In the genomic region with DNA sequence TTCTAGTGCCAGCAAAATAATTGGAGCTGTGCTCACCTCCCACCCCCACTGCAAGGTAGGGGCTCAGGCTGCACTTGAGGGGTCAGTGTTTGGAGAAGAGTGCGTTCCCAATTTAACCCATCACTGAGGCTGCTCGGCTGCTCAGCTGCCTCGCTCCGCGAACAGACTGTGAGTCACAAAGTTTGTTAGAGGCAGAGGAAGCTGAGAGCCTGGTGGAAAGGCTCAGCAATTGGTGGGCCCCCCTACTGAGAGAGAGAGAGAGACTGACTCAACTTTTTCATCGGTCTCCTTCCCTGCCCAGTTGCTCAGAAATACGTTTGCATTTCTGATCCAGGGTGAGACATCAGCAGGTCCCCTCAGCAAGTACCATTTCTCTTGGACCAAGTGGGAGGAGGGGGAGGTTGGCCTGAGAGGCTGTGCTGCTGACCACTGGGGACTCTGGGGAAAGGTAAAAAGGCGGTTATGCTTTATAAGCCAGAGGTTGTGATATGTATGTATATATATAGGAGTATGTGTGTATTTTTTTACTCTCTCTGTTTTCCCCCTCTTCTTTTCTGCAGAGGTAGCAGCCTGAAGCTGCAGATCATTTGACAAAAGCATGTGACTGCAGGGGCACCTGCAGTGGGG, we compare ENCODE assay signal across 7 cellular contexts. TPM values are rescaled to one million over a fixed set of nuclear protein-coding genes. Genes with fewer than 3 reads are reported as not detected.
DNase-seq lines count a peak whose midpoint lies in the region; ATAC-seq and TF ChIP-seq lines count a peak whose summit lies in the region.

No MANE protein-coding gene starts in this region.

- no peak for TF ChIP-seq POLR2A in body of pancreas (IDR thresholded peaks at IDR 0.05)

- peak; percentile 8; the same call in 1 of the 3 replicates for ATAC-seq in RWPE2 (ENCODE audit: low read depth)
- no peak for ATAC-seq in HG02759 (IDR thresholded peaks at IDR 0.05; ENCODE audit: unreplicated experiment)
- ATAC-seq in body of pancreas = no peak

- DNase-seq in H4 (ENCODE audit: low spot score) (peak; percentile 29), RWPE2 (ENCODE audit: low spot score) (no peak), amniotic stem cell (lab: John Stamatoyannopoulos, UW) (peak; percentile 48), kidney tubule cell (ENCODE audit: low spot score) (peak; percentile 89), body of pancreas (no peak)
- peak; percentile 21 for DNase-seq in stimulated activated naive CD4-positive, alpha-beta T cell treated with Interleukin-2 at 50 U/mL for 16 hours (lab: John Stamatoyannopoulos, UW)

- H3K27ac ChIP-seq in RWPE2 (ENCODE audit: poor library complexity, severe bottlenecking) = no peak overlapping the region
- no peak overlapping the region for H3K27ac ChIP-seq in body of pancreas

- H3K36me3 ChIP-seq in RWPE2 (ENCODE audit: low read depth) (no peaks in the 10 kb centered on the region), body of pancreas (replicated peaks in 1 of 2; ENCODE audit: insufficient read depth in 1 of 2, low read depth in 2 of 2) (no peaks in the 10 kb centered on the region)

- H3K9me3 ChIP-seq in RWPE2 (ENCODE audit: severe bottlenecking) (no peaks in the 10 kb centered on the region), body of pancreas (no peaks in the 10 kb centered on the region)

- H3K27me3 ChIP-seq in RWPE2 (ENCODE audit: insufficient read depth, poor library complexity, severe bottlenecking) (peaks cover 20% of the 10 kb centered on the region), body of pancreas (peaks cover 0 to 9% of the 10 kb centered on the region in 2 donors)

- no peak for TF ChIP-seq CTCF in RWPE2 (IDR thresholded peaks at IDR 0.05; ENCODE audit: poor library complexity, severe bottlenecking)
- no peak for TF ChIP-seq CTCF in body of pancreas (IDR thresholded peaks at IDR 0.05)

- 36 to 44% methylated on average over 8 of the region's 8 CpGs for WGBS in body of pancreas, 2 donors

- H3K4me1 ChIP-seq in RWPE2 (ENCODE audit: insufficient read depth, poor library complexity, severe bottlenecking) = peaks cover 3% of the 10 kb centered on the region
- H3K4me1 ChIP-seq in body of pancreas = peaks cover 17% of the 10 kb centered on the region

- H3K4me3 ChIP-seq in RWPE2 (ENCODE audit: severe bottlenecking) = no peak overlapping the region
- H3K4me3 ChIP-seq in body of pancreas = no peak overlapping the region

- intact Hi-C loops in body of pancreas (cut with DNase I) = no loop called here

RNA-seq across cellular contexts. Expression of gene EFR3B, which starts 1.5 kb away (rescaled TPM):
- 0.19 and 0.21 TPM in 2 replicates for total RNA-seq in H4 (2014; rRNA removed; shearing (Covaris generic))
- under 1 TPM; under 0.01 to 0.52 TPM for total RNA-seq in body of pancreas

Comparison
In these comparisons a context has a peak if more than half of its experiments do, and no peak if none do; other contexts are left out.
1. DNase-seq: peak in H4 (single experiment), amniotic stem cell (single experiment), kidney tubule cell (single experiment) and stimulated activated naive CD4-positive, alpha-beta T cell treated with Interleukin-2 at 50 U/mL for 16 hours (single experiment); none in RWPE2 (single experiment) and body of pancreas (0 of 4).